10 cellular contexts compared by ENCODE assay signal in genomic region chr18:10482985-10483949, GRCh38. TPM values are rescaled to one million over a fixed set of nuclear protein-coding genes. Genes with fewer than 3 reads are reported as not detected.
DNase-seq lines count a peak whose midpoint lies in the region; ATAC-seq and TF ChIP-seq lines count a peak whose summit lies in the region.
"Had no signal": no experiment of that assay in that cellular context is flagged by ENCODE, and none has a peak within 500 bp of the region (broad histone marks: within the 10 kb centered on the region; RNA-seq: fewer than 3 reads in every experiment).

No MANE protein-coding gene starts in this region.

- peak; percentile 35 to 43 for DNase-seq in HL-60 (ENCODE audit: low read depth in 1 of 2, low spot score in 1 of 2)
- peak in 2 of 3 donors; percentile 76 to 77 for DNase-seq in right cardiac atrium
- no peak for DNase-seq in NCI-H69 (lab: John Stamatoyannopoulos, UW)
- DNase-seq in SHP77 (lab: John Stamatoyannopoulos, UW) = no peak
- no peak for DNase-seq in T-cell
- no peak for DNase-seq in NCI-H1105 (lab: John Stamatoyannopoulos, UW)

- H3K4me3 ChIP-seq in HL-60 (replicated peaks; ENCODE audit: insufficient read depth, low read length) = no peak overlapping the region
- H3K4me3 ChIP-seq in right cardiac atrium (ENCODE audit: low read length) = no peak overlapping the region

- intact Hi-C loops in right cardiac atrium (cut with DNase I) = no loop called here

- POLR2A ChIA-PET in T-cell (lab: Charles Lee) = no interaction called here

- 78% methylated on average over 20 of the region's 20 CpGs for WGBS in right cardiac atrium

- CTCF ChIA-PET in T-cell (lab: Charles Lee) = no interaction called here

- no peaks in the 10 kb centered on the region for H3K27me3 ChIP-seq in HL-60 (ENCODE audit: insufficient read depth, poor library complexity, severe bottlenecking)
- no peaks in the 10 kb centered on the region for H3K27me3 ChIP-seq in right cardiac atrium (ENCODE audit: control insufficient read depth, insufficient read depth)

- no peaks in the 10 kb centered on the region for H3K9me3 ChIP-seq in right cardiac atrium (ENCODE audit: control insufficient read depth, low read length)

- H3K27ac Mint-ChIP-seq in T-cell = no peak overlapping the region

- H3K4me1 ChIP-seq in right cardiac atrium (ENCODE audit: control insufficient read depth, insufficient read depth, low read length) = no peaks in the 10 kb centered on the region

- H3K4me1 Mint-ChIP-seq in T-cell = peaks cover 0 to 8% (median 3%) of the 10 kb centered on the region in 3 donors
- H3K4me1 Mint-ChIP-seq: central memory CD8-positive, alpha-beta T cell had no signal

- H3K27me3 Mint-ChIP-seq in T-cell = peaks cover 4 to 7% of the 10 kb centered on the region in 2 donors

- H3K4me3 Mint-ChIP-seq in T-cell = no peak overlapping the region
- H3K4me3 Mint-ChIP-seq: central memory CD8-positive, alpha-beta T cell had no signal

- H3K27ac ChIP-seq in HL-60 (replicated peaks) = no peak overlapping the region
- H3K27ac ChIP-seq in right cardiac atrium (ENCODE audit: low read length) = no peak overlapping the region

- no peaks in the 10 kb centered on the region for H3K9me3 Mint-ChIP-seq in T-cell
- H3K9me3 Mint-ChIP-seq: central memory CD8-positive, alpha-beta T cell had no signal

- no peak for TF ChIP-seq CTCF in HL-60 (IDR thresholded peaks at IDR 0.05; ENCODE audit: insufficient read depth, low read length)

- ATAC-seq in GM18499 (IDR thresholded peaks at IDR 0.05; ENCODE audit: insufficient read depth, unreplicated experiment) = peak; percentile 55
- ATAC-seq in GM21528 (IDR thresholded peaks at IDR 0.05; ENCODE audit: low FRiP score, unreplicated experiment) = peak; percentile 78
- ATAC-seq in right cardiac atrium = peak; percentile 56 to 66
- ATAC-seq in T-cell (replicated peaks in 1 of 4) = no peak

- no peaks in the 10 kb centered on the region for H3K36me3 Mint-ChIP-seq in T-cell

RNA-seq across cellular contexts. Expression of gene APCDD1, which starts 28.8 kb away (rescaled TPM):
- total RNA-seq in right cardiac atrium (10 to 100 TPM; 31.4 to 76.1 (median 49.9) TPM), T-cell (under 1 TPM in 3 of 5 donors, not detected in 2; 0.32 to 0.62 (median 0.38) TPM)
- polyA plus RNA-seq in right cardiac atrium = 18.2 TPM
- total RNA-seq: lung microvascular endothelial cell had no signal

RNA-seq across cellular contexts. Expression of gene NAPG, which starts 42.6 kb away (rescaled TPM):
- total RNA-seq in right cardiac atrium (10 to 100 TPM; 30.2 to 45.8 (median 32.0) TPM), T-cell (10 to 100 TPM; 22.6 to 33.4 (median 28.0) TPM)
- 17.6 TPM for polyA plus RNA-seq in right cardiac atrium

Comparison
In these comparisons a context has a peak if more than half of its experiments do, and no peak if none do; other contexts are left out.
1. ATAC-seq: peak in GM18499 (single experiment), GM21528 (single experiment) and right cardiac atrium (2 of 2); none in T-cell (0 of 4).
2. DNase-seq: peak in HL-60 (2 of 2) and right cardiac atrium (2 of 3); none in NCI-H69 (single experiment), SHP77 (0 of 2), T-cell (0 of 34) and NCI-H1105 (single experiment).
3. RNA of gene APCDD1, which starts 28.8 kb away (total RNA-seq): 31.4 to 76.1 TPM in right cardiac atrium; 0.32 to 0.62 TPM in T-cell; every median in the first group is over 10 times any median in the second.